Comparison of ENCODE assay signal across 8 cellular contexts in the genomic region with DNA sequence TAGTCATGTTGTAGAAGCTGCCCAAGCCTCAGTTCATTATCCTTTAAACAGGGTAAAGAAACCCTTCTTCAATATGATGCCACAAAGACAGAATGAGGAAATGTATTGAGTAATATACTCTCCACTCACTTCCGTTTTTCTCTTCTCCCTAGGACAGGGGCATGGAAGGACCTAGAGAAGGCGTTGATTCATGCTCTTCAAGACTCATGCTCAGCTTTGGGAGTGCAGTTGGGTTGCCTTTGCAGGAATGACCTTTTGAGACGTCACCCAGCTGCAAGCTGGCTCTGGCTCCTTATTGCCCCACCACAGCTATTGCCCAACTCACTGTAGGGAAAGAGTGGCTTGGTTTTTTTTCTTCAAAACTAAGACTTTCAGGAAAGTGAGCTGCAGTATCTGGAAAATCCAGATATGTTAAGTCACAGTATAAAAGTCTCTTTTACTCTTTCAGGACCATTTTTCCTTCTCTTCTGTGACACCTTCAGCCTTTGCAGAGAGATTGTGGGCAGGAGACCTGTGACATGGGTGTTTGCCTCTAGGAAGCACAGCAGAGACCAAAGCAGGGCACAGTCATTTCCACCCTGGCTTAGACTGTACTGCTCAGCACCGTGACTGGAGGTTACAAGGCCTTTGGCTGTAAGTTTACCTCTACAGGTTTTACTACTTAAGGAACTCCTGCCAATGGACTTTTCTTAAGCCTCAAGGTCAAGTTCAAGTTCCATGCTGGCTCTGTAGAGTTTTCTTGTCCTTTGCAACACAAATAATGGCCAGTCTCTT. TPM values are rescaled to one million over a fixed set of nuclear protein-coding genes. Genes with fewer than 3 reads are reported as not detected.
A peak's percentile ranks its signal among the peaks of the same experiment; 100 is the strongest.
DNase-seq lines count a peak whose midpoint lies in the region; ATAC-seq and TF ChIP-seq lines count a peak whose summit lies in the region.

No MANE protein-coding gene starts in this region.

- H3K27me3 ChIP-seq in suprapubic skin = no peaks in the 10 kb centered on the region

- no peak overlapping the region for H3K4me3 ChIP-seq in fibroblast of mammary gland (ENCODE audit: control insufficient read depth, low read depth, low read length)
- H3K4me3 ChIP-seq in suprapubic skin = no peak overlapping the region

- no peaks in the 10 kb centered on the region for H3K36me3 ChIP-seq in suprapubic skin

- peak; percentile 54 for DNase-seq in GM04504 (ENCODE audit: low read depth)
- peak; percentile 88 for DNase-seq in KBM-7
- DNase-seq in fibroblast of mammary gland (ENCODE audit: low read depth) = peak; percentile 97
- DNase-seq in suprapubic skin (ENCODE audit: low spot score in 2 of 2) = peak; percentile 81
- no peak for DNase-seq in NCI-H2196 (lab: John Stamatoyannopoulos, UW; ENCODE audit: unreplicated experiment)
- no peak for DNase-seq in Calu3
- DNase-seq in endothelial cell (ENCODE audit: low spot score) = no peak

- TF ChIP-seq EP300 in suprapubic skin (IDR thresholded peaks at IDR 0.05) = no peak

- TF ChIP-seq CTCF in fibroblast of mammary gland (conservative IDR thresholded peaks at IDR 0.05; ENCODE audit: control insufficient read depth, insufficient read depth, low read depth, low read length) (no peak), suprapubic skin (IDR thresholded peaks at IDR 0.05) (no peak), Calu3 (IDR thresholded peaks at IDR 0.05; ENCODE audit: unreplicated experiment) (no peak), endothelial cell (IDR thresholded peaks at IDR 0.05; ENCODE audit: unreplicated experiment) (no peak)

- CTCF ChIA-PET in Calu3 (lab: Charles Lee) = no interaction called here

- intact Hi-C loops in Calu3 (cut with micrococcal nuclease; ENCODE audit: unreplicated experiment) = no loop called here

- H3K27me3 Mint-ChIP-seq in Calu3 (ENCODE audit: unreplicated experiment) (no peaks in the 10 kb centered on the region), endothelial cell (ENCODE audit: unreplicated experiment) (no peaks in the 10 kb centered on the region)

- H3K36me3 Mint-ChIP-seq in Calu3 (ENCODE audit: insufficient read depth, unreplicated experiment) = no peaks in the 10 kb centered on the region
- H3K36me3 Mint-ChIP-seq in endothelial cell (ENCODE audit: low read depth, unreplicated experiment) = no peaks in the 10 kb centered on the region

- in situ Hi-C loops in KBM-7 (cut with MboI; ENCODE audit: low pct_unique_long_range_greater_than_20kb, low sequenced_read_pairs) = no loop called here

- no peak overlapping the region for H3K27ac ChIP-seq in suprapubic skin

- H3K9me3 ChIP-seq in suprapubic skin = no peaks in the 10 kb centered on the region

- ATAC-seq in GM21447 (IDR thresholded peaks at IDR 0.05; ENCODE audit: unreplicated experiment) = peak; percentile 80

- H3K27ac Mint-ChIP-seq in Calu3 (ENCODE audit: unreplicated experiment) (no peak overlapping the region), endothelial cell (ENCODE audit: unreplicated experiment) (no peak overlapping the region)

- H3K4me1 Mint-ChIP-seq in Calu3 (ENCODE audit: low read depth, unreplicated experiment) (peaks cover 26% of the 10 kb centered on the region), endothelial cell (ENCODE audit: unreplicated experiment) (no peaks in the 10 kb centered on the region)

- no peak for TF ChIP-seq POLR2A in suprapubic skin (IDR thresholded peaks at IDR 0.05)

- no TSS peak for BruUV-seq in Calu3 (replicated peaks; lab: Mats Ljungman, UMichigan)

- peaks cover 5% of the 10 kb centered on the region for H3K4me1 ChIP-seq in suprapubic skin

- WGBS in suprapubic skin = 69% methylated on average over 4 of the region's 4 CpGs

- H3K9me3 Mint-ChIP-seq in Calu3 (ENCODE audit: low read depth, unreplicated experiment) (peaks cover 6% of the 10 kb centered on the region), endothelial cell (ENCODE audit: unreplicated experiment) (no peaks in the 10 kb centered on the region)

- H3K4me3 Mint-ChIP-seq in Calu3 (ENCODE audit: low read depth, unreplicated experiment) (no peak overlapping the region), endothelial cell (ENCODE audit: unreplicated experiment) (no peak overlapping the region)

RNA-seq across cellular contexts. Expression of a gene that starts 39.5 kb away (rescaled TPM):
- not detected for total RNA-seq in suprapubic skin
- not detected in 2 replicates for total RNA-seq in Calu3 (2022)
- not detected for total RNA-seq in endothelial cell (ENCODE audit: unreplicated experiment)

Comparison
In these comparisons a context has a peak if more than half of its experiments do, and no peak if none do; other contexts are left out.
1. DNase-seq: peak in GM04504 (single experiment), KBM-7 (single experiment), fibroblast of mammary gland (single experiment) and suprapubic skin (2 of 2); none in NCI-H2196 (single experiment), Calu3 (single experiment) and endothelial cell (single experiment).